In genomic region chr9:115069302-115069701, GRCh38 we compare ENCODE assay signal across 19 cellular contexts.
"Had no signal": no experiment of that assay in that cellular context is flagged by ENCODE, and none has a peak within 500 bp of the region (broad histone marks: within the 10 kb centered on the region; RNA-seq: fewer than 3 reads in every experiment).

No MANE protein-coding gene starts in this region.

- H3K4me3 ChIP-seq: lung, neural progenitor cell, right atrium auricular region, skin epidermis, spleen, thyroid gland, upper lobe of left lung had no signal

- H3K36me3 Mint-ChIP-seq: memory B cell; naive thymus-derived CD4-positive, alpha-beta T cell; neural progenitor cell had no signal

- H3K27me3 ChIP-seq: neural progenitor cell, right atrium auricular region, spleen, thyroid gland, upper lobe of left lung had no signal

- H3K9me3 Mint-ChIP-seq: effector memory CD8-positive, alpha-beta T cell; nephron; neural progenitor cell; stimulated activated naive CD8-positive, alpha-beta T cell treated with anti-CD3 and anti-CD28 coated beads, Interleukin-15, amount 100 ng/mL, for 72 hours had no signal

- H3K9ac ChIP-seq: neural progenitor cell, parathyroid adenoma had no signal

- H3K4me3 Mint-ChIP-seq: effector memory CD8-positive, alpha-beta T cell; memory B cell; naive thymus-derived CD4-positive, alpha-beta T cell; nephron; neural progenitor cell; stimulated activated naive CD8-positive, alpha-beta T cell treated with anti-CD3 and anti-CD28 coated beads, Interleukin-15, amount 100 ng/mL, for 72 hours had no signal

- H3K27ac Mint-ChIP-seq: effector memory CD8-positive, alpha-beta T cell; memory B cell; naive thymus-derived CD4-positive, alpha-beta T cell; nephron; progenitor cell of endocrine pancreas; stimulated activated naive CD8-positive, alpha-beta T cell treated with anti-CD3 and anti-CD28 coated beads, Interleukin-15, amount 100 ng/mL, for 72 hours had no signal

- DNase-seq: cortex of kidney; effector memory CD8-positive, alpha-beta T cell; erythroblast; head of caudate nucleus; naive thymus-derived CD4-positive, alpha-beta T cell; spleen; stimulated activated naive CD4-positive, alpha-beta T cell; stimulated activated naive CD8-positive, alpha-beta T cell treated with anti-CD3 and anti-CD28 coated beads, Interleukin-15, amount 100 ng/mL, for 72 hours; thyroid gland; upper lobe of left lung had no signal

- ATAC-seq: effector memory CD8-positive, alpha-beta T cell; left lobe of liver; naive thymus-derived CD4-positive, alpha-beta T cell; stimulated activated naive CD8-positive, alpha-beta T cell treated with anti-CD3 and anti-CD28 coated beads, Interleukin-15, amount 100 ng/mL, for 72 hours had no signal

- H3K36me3 ChIP-seq: right atrium auricular region, thyroid gland, upper lobe of left lung had no signal

- H3K4me1 Mint-ChIP-seq: memory B cell; neural progenitor cell; stimulated activated naive CD8-positive, alpha-beta T cell treated with anti-CD3 and anti-CD28 coated beads, Interleukin-15, amount 100 ng/mL, for 72 hours had no signal

- H3K27ac ChIP-seq: neural progenitor cell, parathyroid adenoma, right atrium auricular region, skin epidermis, spleen, thyroid gland, upper lobe of left lung had no signal

- H3K9me3 ChIP-seq: right atrium auricular region, spleen, thyroid gland, upper lobe of left lung had no signal

- H3K4me1 ChIP-seq: neural progenitor cell, parathyroid adenoma, right atrium auricular region, spleen, thyroid gland, upper lobe of left lung had no signal
